In the genomic region with DNA sequence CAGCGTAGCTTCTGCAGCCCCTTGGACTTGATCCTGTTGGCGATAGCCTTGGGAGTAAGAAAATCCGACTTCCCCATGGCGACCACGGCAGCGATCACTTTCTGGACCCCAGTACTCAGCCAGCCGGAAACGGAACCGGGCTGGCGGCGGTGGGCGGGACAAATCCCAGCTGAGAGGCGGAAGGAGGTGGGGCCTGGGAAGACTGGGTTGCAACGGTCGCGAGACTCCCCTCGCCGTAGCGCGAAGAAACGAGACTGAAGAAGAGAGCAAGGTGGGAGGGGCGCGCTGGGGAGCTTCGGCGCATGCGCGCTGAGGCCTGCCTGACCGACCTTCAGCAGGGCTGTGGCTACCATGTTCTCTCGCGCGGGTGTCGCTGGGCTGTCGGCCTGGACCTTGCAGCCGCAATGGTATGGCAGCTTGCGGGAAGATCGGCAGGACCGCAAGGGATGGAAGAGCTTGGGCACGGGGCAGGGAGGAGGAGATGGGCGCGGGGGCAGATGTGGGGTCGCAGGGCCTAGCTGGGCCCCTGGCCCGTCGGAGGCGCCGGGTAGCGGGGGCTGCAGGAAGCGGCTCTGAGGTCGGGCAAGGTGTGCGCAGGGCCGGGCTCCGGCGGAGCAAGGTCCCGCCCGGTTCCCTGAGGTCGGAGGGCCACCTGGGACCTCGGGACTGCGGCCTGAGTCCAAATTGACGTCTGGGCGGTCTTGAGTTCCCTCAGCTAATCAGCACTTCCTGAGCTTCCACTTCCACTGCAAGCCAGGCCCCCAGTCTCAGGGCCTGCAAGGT, we compare ENCODE assay signal across 1 cellular context.
TF ChIP-seq lines count a peak whose summit lies in the region.

A gene (plus strand): TSS at position 321 of the 783 bp plus-strand sequence. CDS start 31 bp downstream, at position 352.
A gene with protein sequence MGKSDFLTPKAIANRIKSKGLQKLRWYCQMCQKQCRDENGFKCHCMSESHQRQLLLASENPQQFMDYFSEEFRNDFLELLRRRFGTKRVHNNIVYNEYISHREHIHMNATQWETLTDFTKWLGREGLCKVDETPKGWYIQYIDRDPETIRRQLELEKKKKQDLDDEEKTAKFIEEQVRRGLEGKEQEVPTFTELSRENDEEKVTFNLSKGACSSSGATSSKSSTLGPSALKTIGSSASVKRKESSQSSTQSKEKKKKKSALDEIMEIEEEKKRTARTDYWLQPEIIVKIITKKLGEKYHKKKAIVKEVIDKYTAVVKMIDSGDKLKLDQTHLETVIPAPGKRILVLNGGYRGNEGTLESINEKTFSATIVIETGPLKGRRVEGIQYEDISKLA (minus strand): TSS at position 137 of the 783 bp plus-strand sequence. CDS start 60 bp downstream, at position 77.

TF ChIP-seq in HepG2, 621 proteins besides CTCF, POLR2A, EP300 and RAD21 (continued from another document and continues in another):
- TF ChIP-seq, protein P1, sequence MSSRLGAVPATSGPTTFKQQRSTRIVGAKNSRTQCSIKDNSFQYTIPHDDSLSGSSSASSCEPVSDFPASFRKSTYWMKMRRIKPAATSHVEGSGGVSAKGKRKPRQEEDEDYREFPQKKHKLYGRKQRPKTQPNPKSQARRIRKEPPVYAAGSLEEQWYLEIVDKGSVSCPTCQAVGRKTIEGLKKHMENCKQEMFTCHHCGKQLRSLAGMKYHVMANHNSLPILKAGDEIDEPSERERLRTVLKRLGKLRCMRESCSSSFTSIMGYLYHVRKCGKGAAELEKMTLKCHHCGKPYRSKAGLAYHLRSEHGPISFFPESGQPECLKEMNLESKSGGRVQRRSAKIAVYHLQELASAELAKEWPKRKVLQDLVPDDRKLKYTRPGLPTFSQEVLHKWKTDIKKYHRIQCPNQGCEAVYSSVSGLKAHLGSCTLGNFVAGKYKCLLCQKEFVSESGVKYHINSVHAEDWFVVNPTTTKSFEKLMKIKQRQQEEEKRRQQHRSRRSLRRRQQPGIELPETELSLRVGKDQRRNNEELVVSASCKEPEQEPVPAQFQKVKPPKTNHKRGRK (CRISPR knock-in tag; IDR thresholded peaks at IDR 0.05) = no peak
- TF ChIP-seq, protein P2, sequence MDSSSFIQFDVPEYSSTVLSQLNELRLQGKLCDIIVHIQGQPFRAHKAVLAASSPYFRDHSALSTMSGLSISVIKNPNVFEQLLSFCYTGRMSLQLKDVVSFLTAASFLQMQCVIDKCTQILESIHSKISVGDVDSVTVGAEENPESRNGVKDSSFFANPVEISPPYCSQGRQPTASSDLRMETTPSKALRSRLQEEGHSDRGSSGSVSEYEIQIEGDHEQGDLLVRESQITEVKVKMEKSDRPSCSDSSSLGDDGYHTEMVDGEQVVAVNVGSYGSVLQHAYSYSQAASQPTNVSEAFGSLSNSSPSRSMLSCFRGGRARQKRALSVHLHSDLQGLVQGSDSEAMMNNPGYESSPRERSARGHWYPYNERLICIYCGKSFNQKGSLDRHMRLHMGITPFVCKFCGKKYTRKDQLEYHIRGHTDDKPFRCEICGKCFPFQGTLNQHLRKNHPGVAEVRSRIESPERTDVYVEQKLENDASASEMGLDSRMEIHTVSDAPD (CRISPR knock-in tag; IDR thresholded peaks at IDR 0.05) = no peak
- TF ChIP-seq SMAD1 (CRISPR knock-in tag; IDR thresholded peaks at IDR 0.05; ENCODE audit: borderline replicate concordance, low read depth) (no peak), DNMT3B (CRISPR knock-in tag; conservative IDR thresholded peaks at IDR 0.05) (no peak; the same call in 1 of the 2 replicates), ZNF776 (CRISPR knock-in tag; IDR thresholded peaks at IDR 0.05) (peak; percentile 84; the same call in 1 of the 2 replicates), MATR3 (CRISPR knock-in tag; IDR thresholded peaks at IDR 0.05) (no peak), ZNF552 (CRISPR knock-in tag; IDR thresholded peaks at IDR 0.05; ENCODE audit: borderline replicate concordance) (no peak), ZNF550 (CRISPR knock-in tag; IDR thresholded peaks at IDR 0.05; ENCODE audit: borderline replicate concordance) (no peak), ZNF703 (CRISPR knock-in tag; IDR thresholded peaks at IDR 0.05; ENCODE audit: borderline replicate concordance) (no peak; the same call in 1 of the 2 replicates), NCOA5 (CRISPR knock-in tag; IDR thresholded peaks at IDR 0.05) (no peak), CEBPG (CRISPR knock-in tag; IDR thresholded peaks at IDR 0.05) (0 out of 2 replicates have a peak, but pooled peaks have one; percentile 12), HOXA5 (CRISPR knock-in tag; IDR thresholded peaks at IDR 0.05) (no peak; the same call in 1 of the 2 replicates), ETV5 (CRISPR knock-in tag; IDR thresholded peaks at IDR 0.05; ENCODE audit: borderline replicate concordance) (peak; percentile 77), ZNF296 (CRISPR knock-in tag; conservative IDR thresholded peaks at IDR 0.05) (no peak), SRF (IDR thresholded peaks at IDR 0.05; ENCODE audit: low read depth, low read length) (no peak), SRSF9 (IDR thresholded peaks at IDR 0.05; ENCODE audit: borderline replicate concordance, insufficient read depth, low read depth, low read length, poor library complexity, severe bottlenecking) (no peak), WIZ (CRISPR knock-in tag; IDR thresholded peaks at IDR 0.05) (no peak; the same call in 1 of the 2 replicates), NR3C1 (CRISPR knock-in tag; IDR thresholded peaks at IDR 0.05) (no peak), ZNF317 (CRISPR knock-in tag; IDR thresholded peaks at IDR 0.05) (no peak), FLYWCH1 (CRISPR knock-in tag; IDR thresholded peaks at IDR 0.05) (no peak), EEA1 (CRISPR knock-in tag; IDR thresholded peaks at IDR 0.05; ENCODE audit: borderline replicate concordance) (no peak), ZNF256 (CRISPR knock-in tag; conservative IDR thresholded peaks at IDR 0.05) (peak; percentile 19; the same call in 1 of the 2 replicates), NFRKB (IDR thresholded peaks at IDR 0.05) (no peak), MYNN (CRISPR knock-in tag; IDR thresholded peaks at IDR 0.05; ENCODE audit: low read depth) (peak; percentile 44; the same call in 1 of the 2 replicates), ZNF225 (CRISPR knock-in tag; IDR thresholded peaks at IDR 0.05) (no peak), SP2 (CRISPR knock-in tag; IDR thresholded peaks at IDR 0.05) (peak; percentile 88), ZNF33B (CRISPR knock-in tag; IDR thresholded peaks at IDR 0.05) (no peak; the same call in 1 of the 2 replicates), ZFP36L1 (CRISPR knock-in tag; IDR thresholded peaks at IDR 0.05) (no peak)
- TF ChIP-seq, protein P3, sequence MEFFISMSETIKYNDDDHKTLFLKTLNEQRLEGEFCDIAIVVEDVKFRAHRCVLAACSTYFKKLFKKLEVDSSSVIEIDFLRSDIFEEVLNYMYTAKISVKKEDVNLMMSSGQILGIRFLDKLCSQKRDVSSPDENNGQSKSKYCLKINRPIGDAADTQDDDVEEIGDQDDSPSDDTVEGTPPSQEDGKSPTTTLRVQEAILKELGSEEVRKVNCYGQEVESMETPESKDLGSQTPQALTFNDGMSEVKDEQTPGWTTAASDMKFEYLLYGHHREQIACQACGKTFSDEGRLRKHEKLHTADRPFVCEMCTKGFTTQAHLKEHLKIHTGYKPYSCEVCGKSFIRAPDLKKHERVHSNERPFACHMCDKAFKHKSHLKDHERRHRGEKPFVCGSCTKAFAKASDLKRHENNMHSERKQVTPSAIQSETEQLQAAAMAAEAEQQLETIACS (CRISPR knock-in tag; IDR thresholded peaks at IDR 0.05) = 0 out of 2 replicates have a peak, but pooled peaks have one; percentile 36
- TF ChIP-seq, protein P4, sequence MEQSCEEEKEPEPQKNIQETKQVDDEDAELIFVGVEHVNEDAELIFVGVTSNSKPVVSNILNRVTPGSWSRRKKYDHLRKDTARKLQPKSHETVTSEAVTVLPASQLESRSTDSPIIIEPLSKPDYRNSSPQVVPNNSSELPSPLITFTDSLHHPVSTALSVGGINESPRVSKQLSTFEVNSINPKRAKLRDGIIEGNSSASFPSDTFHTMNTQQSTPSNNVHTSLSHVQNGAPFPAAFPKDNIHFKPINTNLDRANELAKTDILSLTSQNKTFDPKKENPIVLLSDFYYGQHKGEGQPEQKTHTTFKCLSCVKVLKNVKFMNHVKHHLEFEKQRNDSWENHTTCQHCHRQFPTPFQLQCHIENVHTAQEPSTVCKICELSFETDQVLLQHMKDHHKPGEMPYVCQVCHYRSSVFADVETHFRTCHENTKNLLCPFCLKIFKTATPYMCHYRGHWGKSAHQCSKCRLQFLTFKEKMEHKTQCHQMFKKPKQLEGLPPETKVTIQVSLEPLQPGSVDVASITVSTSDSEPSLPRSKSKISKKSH (CRISPR knock-in tag; IDR thresholded peaks at IDR 0.05; ENCODE audit: borderline replicate concordance) = peak; percentile 43; the same call in 1 of the 2 replicates
- TF ChIP-seq, protein P5, sequence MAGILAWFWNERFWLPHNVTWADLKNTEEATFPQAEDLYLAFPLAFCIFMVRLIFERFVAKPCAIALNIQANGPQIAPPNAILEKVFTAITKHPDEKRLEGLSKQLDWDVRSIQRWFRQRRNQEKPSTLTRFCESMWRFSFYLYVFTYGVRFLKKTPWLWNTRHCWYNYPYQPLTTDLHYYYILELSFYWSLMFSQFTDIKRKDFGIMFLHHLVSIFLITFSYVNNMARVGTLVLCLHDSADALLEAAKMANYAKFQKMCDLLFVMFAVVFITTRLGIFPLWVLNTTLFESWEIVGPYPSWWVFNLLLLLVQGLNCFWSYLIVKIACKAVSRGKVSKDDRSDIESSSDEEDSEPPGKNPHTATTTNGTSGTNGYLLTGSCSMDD (CRISPR knock-in tag; IDR thresholded peaks at IDR 0.05) = no peak
- TF ChIP-seq, protein P6, sequence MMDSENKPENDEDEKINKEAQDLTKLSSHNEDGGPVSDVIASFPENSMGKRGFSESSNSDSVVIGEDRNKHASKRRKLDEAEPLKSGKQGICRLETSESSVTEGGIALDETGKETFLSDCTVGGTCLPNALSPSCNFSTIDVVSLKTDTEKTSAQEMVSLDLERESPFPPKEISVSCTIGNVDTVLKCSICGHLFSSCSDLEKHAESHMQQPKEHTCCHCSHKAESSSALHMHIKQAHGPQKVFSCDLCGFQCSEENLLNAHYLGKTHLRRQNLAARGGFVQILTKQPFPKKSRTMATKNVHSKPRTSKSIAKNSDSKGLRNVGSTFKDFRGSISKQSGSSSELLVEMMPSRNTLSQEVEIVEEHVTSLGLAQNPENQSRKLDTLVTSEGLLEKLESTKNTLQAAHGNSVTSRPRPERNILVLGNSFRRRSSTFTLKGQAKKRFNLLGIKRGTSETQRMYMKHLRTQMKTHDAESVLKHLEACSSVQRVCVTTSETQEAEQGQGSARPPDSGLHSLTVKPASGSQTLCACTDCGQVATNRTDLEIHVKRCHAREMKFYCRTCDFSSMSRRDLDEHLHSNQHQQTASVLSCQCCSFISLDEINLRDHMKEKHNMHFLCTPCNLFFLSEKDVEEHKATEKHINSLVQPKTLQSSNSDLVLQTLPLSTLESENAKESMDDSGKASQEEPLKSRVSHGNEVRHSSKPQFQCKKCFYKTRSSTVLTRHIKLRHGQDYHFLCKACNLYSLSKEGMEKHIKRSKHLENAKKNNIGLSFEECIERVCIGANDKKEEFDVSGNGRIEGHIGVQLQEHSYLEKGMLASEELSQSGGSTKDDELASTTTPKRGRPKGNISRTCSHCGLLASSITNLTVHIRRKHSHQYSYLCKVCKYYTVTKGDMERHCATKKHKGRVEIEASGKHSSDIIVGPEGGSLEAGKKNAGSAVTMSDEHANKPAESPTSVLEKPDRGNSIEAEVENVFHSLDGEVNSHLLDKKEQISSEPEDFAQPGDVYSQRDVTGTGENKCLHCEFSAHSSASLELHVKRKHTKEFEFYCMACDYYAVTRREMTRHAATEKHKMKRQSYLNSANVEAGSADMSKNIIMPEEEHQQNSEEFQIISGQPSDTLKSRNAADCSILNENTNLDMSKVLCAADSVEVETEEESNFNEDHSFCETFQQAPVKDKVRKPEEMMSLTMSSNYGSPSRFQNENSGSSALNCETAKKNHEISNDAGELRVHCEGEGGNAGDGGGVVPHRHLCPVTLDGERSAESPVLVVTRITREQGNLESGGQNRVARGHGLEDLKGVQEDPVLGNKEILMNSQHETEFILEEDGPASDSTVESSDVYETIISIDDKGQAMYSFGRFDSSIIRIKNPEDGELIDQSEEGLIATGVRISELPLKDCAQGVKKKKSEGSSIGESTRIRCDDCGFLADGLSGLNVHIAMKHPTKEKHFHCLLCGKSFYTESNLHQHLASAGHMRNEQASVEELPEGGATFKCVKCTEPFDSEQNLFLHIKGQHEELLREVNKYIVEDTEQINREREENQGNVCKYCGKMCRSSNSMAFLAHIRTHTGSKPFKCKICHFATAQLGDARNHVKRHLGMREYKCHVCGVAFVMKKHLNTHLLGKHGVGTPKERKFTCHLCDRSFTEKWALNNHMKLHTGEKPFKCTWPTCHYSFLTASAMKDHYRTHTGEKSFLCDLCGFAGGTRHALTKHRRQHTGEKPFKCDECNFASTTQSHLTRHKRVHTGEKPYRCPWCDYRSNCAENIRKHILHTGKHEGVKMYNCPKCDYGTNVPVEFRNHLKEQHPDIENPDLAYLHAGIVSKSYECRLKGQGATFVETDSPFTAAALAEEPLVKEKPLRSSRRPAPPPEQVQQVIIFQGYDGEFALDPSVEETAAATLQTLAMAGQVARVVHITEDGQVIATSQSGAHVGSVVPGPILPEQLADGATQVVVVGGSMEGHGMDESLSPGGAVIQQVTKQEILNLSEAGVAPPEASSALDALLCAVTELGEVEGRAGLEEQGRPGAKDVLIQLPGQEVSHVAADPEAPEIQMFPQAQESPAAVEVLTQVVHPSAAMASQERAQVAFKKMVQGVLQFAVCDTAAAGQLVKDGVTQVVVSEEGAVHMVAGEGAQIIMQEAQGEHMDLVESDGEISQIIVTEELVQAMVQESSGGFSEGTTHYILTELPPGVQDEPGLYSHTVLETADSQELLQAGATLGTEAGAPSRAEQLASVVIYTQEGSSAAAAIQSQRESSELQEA (CRISPR knock-in tag; IDR thresholded peaks at IDR 0.05; ENCODE audit: not compliant biosample characterization) = peak; percentile 88
- TF ChIP-seq, protein P7, sequence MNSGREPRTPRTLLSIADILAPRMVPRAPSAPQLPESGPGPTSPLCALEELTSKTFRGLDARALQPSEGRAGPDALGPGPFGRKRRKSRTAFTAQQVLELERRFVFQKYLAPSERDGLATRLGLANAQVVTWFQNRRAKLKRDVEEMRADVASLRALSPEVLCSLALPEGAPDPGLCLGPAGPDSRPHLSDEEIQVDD (CRISPR knock-in tag; IDR thresholded peaks at IDR 0.05; ENCODE audit: borderline replicate concordance) = peak; percentile 28; the same call in 1 of the 2 replicates
- TF ChIP-seq, protein P8, sequence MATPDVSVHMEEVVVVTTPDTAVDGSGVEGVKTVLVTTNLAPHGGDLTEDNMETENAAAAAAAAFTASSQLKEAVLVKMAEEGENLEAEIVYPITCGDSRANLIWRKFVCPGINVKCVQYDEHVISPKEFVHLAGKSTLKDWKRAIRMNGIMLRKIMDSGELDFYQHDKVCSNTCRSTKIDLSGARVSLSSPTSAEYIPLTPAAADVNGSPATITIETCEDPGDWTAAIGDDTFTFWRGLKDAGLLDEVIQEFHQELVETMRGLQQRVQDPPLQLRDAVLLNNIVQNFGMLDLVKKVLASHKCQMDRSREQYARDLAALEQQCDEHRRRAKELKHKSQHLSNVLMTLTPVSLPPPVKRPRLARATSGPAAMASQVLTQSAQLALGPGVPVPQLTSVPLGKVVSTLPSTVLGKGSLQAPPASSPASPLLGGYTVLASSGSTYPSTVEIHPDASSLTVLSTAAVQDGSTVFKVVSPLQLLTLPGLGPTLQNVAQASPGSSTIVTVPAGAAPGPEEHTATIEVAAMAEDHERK (CRISPR knock-in tag; IDR thresholded peaks at IDR 0.05; ENCODE audit: low read depth) = no peak
- TF ChIP-seq, protein P9, sequence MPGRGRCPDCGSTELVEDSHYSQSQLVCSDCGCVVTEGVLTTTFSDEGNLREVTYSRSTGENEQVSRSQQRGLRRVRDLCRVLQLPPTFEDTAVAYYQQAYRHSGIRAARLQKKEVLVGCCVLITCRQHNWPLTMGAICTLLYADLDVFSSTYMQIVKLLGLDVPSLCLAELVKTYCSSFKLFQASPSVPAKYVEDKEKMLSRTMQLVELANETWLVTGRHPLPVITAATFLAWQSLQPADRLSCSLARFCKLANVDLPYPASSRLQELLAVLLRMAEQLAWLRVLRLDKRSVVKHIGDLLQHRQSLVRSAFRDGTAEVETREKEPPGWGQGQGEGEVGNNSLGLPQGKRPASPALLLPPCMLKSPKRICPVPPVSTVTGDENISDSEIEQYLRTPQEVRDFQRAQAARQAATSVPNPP (CRISPR knock-in tag; IDR thresholded peaks at IDR 0.05) = no peak
